1 cellular context compared by ENCODE assay signal in genomic region chr19:40091205-40092129, GRCh38.
A peak's percentile ranks its signal among the peaks of the same experiment; 100 is the strongest.
TF ChIP-seq lines count a peak whose summit lies in the region.

No MANE protein-coding gene starts in this region.

TF ChIP-seq in HepG2, 621 proteins besides CTCF, POLR2A, EP300 and RAD21:
- TF ChIP-seq PPARG (CRISPR knock-in tag; conservative IDR thresholded peaks at IDR 0.05) (0 out of 2 replicates have a peak, but pooled peaks have one; percentile 2), ZNF563 (CRISPR knock-in tag; IDR thresholded peaks at IDR 0.05) (no peak)
